11 cellular contexts compared by ENCODE assay signal in genomic region chr15:79168922-79169322, GRCh38.
DNase-seq lines count a peak whose midpoint lies in the region; ATAC-seq, FAIRE-seq and TF ChIP-seq lines count a peak whose summit lies in the region.
"Had no signal": no experiment of that assay in that cellular context is flagged by ENCODE, and none has a peak within 500 bp of the region (broad histone marks: within the 10 kb centered on the region; RNA-seq: fewer than 3 reads in every experiment).

No MANE protein-coding gene starts in this region.

- TF ChIP-seq CTCF in A549 (IDR thresholded peaks at IDR 0.05) (no peak), K562 (IDR thresholded peaks at IDR 0.05 in 2 of 3, conservative IDR thresholded peaks at IDR 0.05 in 1 of 3; ENCODE audit: insufficient read depth in 2 of 3, low read depth in 1 of 3, low read length in 3 of 3) (peak in 2 of 3 experiments; percentile 18 to 21; a peak in 1 of 6 replicates)

- TF ChIP-seq EP300 in A549 (IDR thresholded peaks at IDR 0.05) (no peak), K562 (IDR thresholded peaks at IDR 0.05; ENCODE audit: low read length) (no peak)

- no peaks in the 10 kb centered on the region for H3K4me1 Mint-ChIP-seq in activated naive CD4-positive, alpha-beta T cell treated with anti-CD3 and anti-CD28 coated beads, Interleukin-2, amount 10 ng/mL, durations not matched to agents 7 days and 5 days

- DNase-seq in A549 (ENCODE audit: low read depth in 1 of 2, low spot score in 1 of 2): peak in 1 of 2 experiments; percentile 48
- peak; percentile 19 for DNase-seq in NCI-H1092 (lab: John Stamatoyannopoulos, UW)
- peak in 2 of 4 experiments; percentile 25 to 35 for DNase-seq in K562 (ENCODE audit: extremely low read depth in 1 of 4, low spot score in 3 of 4)
- DNase-seq in iris pigment epithelial cell (ENCODE audit: low read depth): peak; percentile 32
- no peak for DNase-seq in NOMO-1 treated with dmso at 0.1 percent for 144 hours (lab: John Stamatoyannopoulos, UW; ENCODE audit: unreplicated experiment)
- no peak for DNase-seq in MV-4-11 (lab: John Stamatoyannopoulos, UW)
- DNase-seq in activated naive CD4-positive, alpha-beta T cell treated with anti-CD3 and anti-CD28 coated beads, Interleukin-2, amount 10 ng/mL, durations not matched to agents 7 days and 5 days: no peak

- H3K9ac ChIP-seq in K562 (ENCODE audit: insufficient read depth in 1 of 2, low read depth in 2 of 2, low read length in 2 of 2): no peak overlapping the region

- TF ChIP-seq POLR2A in A549 (IDR thresholded peaks at IDR 0.05; ENCODE audit: low read length) (no peak), K562 (conservative IDR thresholded peaks at IDR 0.05) (no peak)

- TF ChIP-seq RAD21 in A549 (conservative IDR thresholded peaks at IDR 0.05 in 1 of 2, IDR thresholded peaks at IDR 0.05 in 1 of 2): no peak
- peak in 1 of 2 experiments; percentile 30; a peak in 1 of 4 replicates for TF ChIP-seq RAD21 in K562 (CRISPR knock-in tag; conservative IDR thresholded peaks at IDR 0.05 in 1 of 2, IDR thresholded peaks at IDR 0.05 in 1 of 2)

- BruUV-seq in K562 (replicated peaks; lab: Mats Ljungman, UMichigan): no TSS peak

- H3K9me1 ChIP-seq in K562 (ENCODE audit: control insufficient read depth, insufficient read depth, low read length): no peaks in the 10 kb centered on the region

- H2AFZ ChIP-seq in K562 (ENCODE audit: low read depth, low read length): no peak overlapping the region

- H3K27ac ChIP-seq in A549: no peak overlapping the region
- no peak overlapping the region for H3K27ac ChIP-seq in K562 (ENCODE audit: extremely low read depth, low read depth, low read length)
- H3K27ac ChIP-seq: neutrophil, SJSA1, thoracic aorta had no signal

- H3K4me3 ChIP-seq in A549: no peak overlapping the region
- no peak overlapping the region for H3K4me3 ChIP-seq in K562
- H3K4me3 ChIP-seq: SJSA1, thoracic aorta had no signal

- no peak overlapping the region for H3K4me3 Mint-ChIP-seq in activated naive CD4-positive, alpha-beta T cell treated with anti-CD3 and anti-CD28 coated beads, Interleukin-2, amount 10 ng/mL, durations not matched to agents 7 days and 5 days

- peaks cover 29% of the 10 kb centered on the region for H3K4me1 ChIP-seq in A549
- peaks cover 3 to 5% of the 10 kb centered on the region in 2 experiments; a peak in 2 of 5 replicates for H3K4me1 ChIP-seq in K562 (replicated peaks in 1 of 2; ENCODE audit: control insufficient read depth in 2 of 2, insufficient read depth in 2 of 2, low read length in 2 of 2)
- H3K4me1 ChIP-seq: SJSA1 had no signal

- peaks cover 0 to 39% of the 10 kb centered on the region in 2 experiments; a peak in 4 of 5 replicates for H3K27me3 ChIP-seq in K562 (ENCODE audit: control insufficient read depth in 2 of 2, insufficient read depth in 2 of 2, low read length in 2 of 2)
- H3K27me3 ChIP-seq: SJSA1 had no signal

- H3K9me3 Mint-ChIP-seq in activated naive CD4-positive, alpha-beta T cell treated with anti-CD3 and anti-CD28 coated beads, Interleukin-2, amount 10 ng/mL, durations not matched to agents 7 days and 5 days: no peaks in the 10 kb centered on the region

- in situ Hi-C loops in K562 (cut with MboI): no loop called here

- FAIRE-seq in A549 (lab: Jason Lieb, UNC): no peak
- peak; percentile 71 for FAIRE-seq in K562 (lab: Jason Lieb, UNC)

- no peaks in the 10 kb centered on the region for H3K36me3 Mint-ChIP-seq in activated naive CD4-positive, alpha-beta T cell treated with anti-CD3 and anti-CD28 coated beads, Interleukin-2, amount 10 ng/mL, durations not matched to agents 7 days and 5 days

- POLR2A ChIA-PET in A549 (lab: Yijun Ruan, JAX): no interaction called here
- POLR2A ChIA-PET in K562 (lab: Yijun Ruan, JAX): interaction anchor here (0.5 to 0.7 kb wide), 2 partner anchors 42 to 1219 kb away, joined by 3 read pairs; no protein-coding TSS in a partner anchor

- peaks cover 46% of the 10 kb centered on the region for H3K27me3 Mint-ChIP-seq in activated naive CD4-positive, alpha-beta T cell treated with anti-CD3 and anti-CD28 coated beads, Interleukin-2, amount 10 ng/mL, durations not matched to agents 7 days and 5 days

- intact Hi-C loops in K562 (cut with micrococcal nuclease): no loop called here

- H3K9me3 ChIP-seq in A549 (no peaks in the 10 kb centered on the region), K562 (replicated peaks; ENCODE audit: control insufficient read depth, insufficient read depth, low read depth, low read length) (no peaks in the 10 kb centered on the region)
- H3K9me3 ChIP-seq: neutrophil, SJSA1, thoracic aorta had no signal

- no peaks in the 10 kb centered on the region for H4K20me1 ChIP-seq in K562 (replicated peaks; ENCODE audit: control insufficient read depth, insufficient read depth, low read length)

- H3K4me2 ChIP-seq in A549 (no peak overlapping the region), K562 (ENCODE audit: insufficient read depth, low read length) (no peak overlapping the region)

- CTCF ChIA-PET in A549 (lab: Yijun Ruan, JAX): interaction anchor here (1.0 to 3.4 kb wide), 5 partner anchors 8 to 141 kb away, joined by 3 to 24 read pairs (median 4); no protein-coding TSS in a partner anchor
- CTCF ChIA-PET in K562 (lab: Yijun Ruan, JAX; ENCODE audit: low intra/inter-chr PET ratio): no interaction called here
- CTCF ChIA-PET in activated naive CD4-positive, alpha-beta T cell treated with anti-CD3 and anti-CD28 coated beads, Interleukin-2, amount 10 ng/mL, durations not matched to agents 7 days and 5 days (lab: Charles Lee): no interaction called here

- ATAC-seq in A549: peak; percentile 40 to 50; a peak in 4 of 6 replicates
- ATAC-seq in K562: peak; percentile 68
- no peak for ATAC-seq in HG03342 (IDR thresholded peaks at IDR 0.05; ENCODE audit: unreplicated experiment)

- no peaks in the 10 kb centered on the region for H3K36me3 ChIP-seq in K562 (ENCODE audit: control insufficient read depth, insufficient read depth, low read length)
- H3K36me3 ChIP-seq: neutrophil, SJSA1, thoracic aorta had no signal

- H3K79me2 ChIP-seq in K562 (ENCODE audit: control insufficient read depth, insufficient read depth, low read length): no peaks in the 10 kb centered on the region

- H3K27ac Mint-ChIP-seq in activated naive CD4-positive, alpha-beta T cell treated with anti-CD3 and anti-CD28 coated beads, Interleukin-2, amount 10 ng/mL, durations not matched to agents 7 days and 5 days: no peak overlapping the region

- 49% methylated on average over 6 of the region's 6 CpGs for WGBS in A549 (ENCODE audit: missing lambda C conversion rate)
- WGBS in K562 (ENCODE audit: insufficient coverage, low coverage, missing lambda C conversion rate): 0% methylated on average over 6 of the region's 6 CpGs

TF ChIP-seq in A549, 52 proteins besides CTCF, POLR2A, EP300 and RAD21:
- TF ChIP-seq RFX5 (IDR thresholded peaks at IDR 0.05): no peak
- TF ChIP-seq RNF2 (IDR thresholded peaks at IDR 0.05; ENCODE audit: borderline replicate concordance, low read depth): no peak
- no peak for TF ChIP-seq HOXA7 (CRISPR knock-in tag; IDR thresholded peaks at IDR 0.05)
- TF ChIP-seq ZNF302 (CRISPR knock-in tag; IDR thresholded peaks at IDR 0.05): no peak
- TF ChIP-seq HMGXB4 (CRISPR knock-in tag; IDR thresholded peaks at IDR 0.05; ENCODE audit: borderline replicate concordance): no peak
- no peak for TF ChIP-seq HDAC2 (IDR thresholded peaks at IDR 0.05)

TF ChIP-seq in K562, 482 proteins besides CTCF, POLR2A, EP300 and RAD21:
- no peak for TF ChIP-seq SMARCB1 (IDR thresholded peaks at IDR 0.05; ENCODE audit: insufficient read length, low read depth)
- TF ChIP-seq SOX6 (IDR thresholded peaks at IDR 0.05): 0 out of 2 replicates have a peak, but pooled peaks have one; percentile 21
- peak; percentile 16 for TF ChIP-seq GTF3C2 (IDR thresholded peaks at IDR 0.05; ENCODE audit: borderline replicate concordance, extremely low read depth, insufficient read length)

Comparison
In these comparisons a context has a peak if more than half of its experiments do, and no peak if none do; other contexts are left out.
1. DNase-seq: peak in NCI-H1092 (single experiment) and iris pigment epithelial cell (single experiment); none in NOMO-1 treated with dmso at 0.1 percent for 144 hours (single experiment), MV-4-11 (single experiment) and activated naive CD4-positive, alpha-beta T cell treated with anti-CD3 and anti-CD28 coated beads, Interleukin-2, amount 10 ng/mL, durations not matched to agents 7 days and 5 days (single experiment).
2. Of the 35 proteins assayed by ChIP-seq in both K562 and A549: peak only in K562: CTCF; only in A549: none; in both: none; in neither: 33; mixed calls (peak in some experiments, not most) for 1.